19 cellular contexts compared by ENCODE assay signal in genomic region chr2:202642567-202642966, GRCh38. TPM values are rescaled to one million over a fixed set of nuclear protein-coding genes. Genes with fewer than 3 reads are reported as not detected.
A peak's percentile ranks its signal among the peaks of the same experiment; 100 is the strongest.
DNase-seq lines count a peak whose midpoint lies in the region; ATAC-seq, FAIRE-seq and TF ChIP-seq lines count a peak whose summit lies in the region.
"Had no signal": no experiment of that assay in that cellular context is flagged by ENCODE, and none has a peak within 500 bp of the region (broad histone marks: within the 10 kb centered on the region; RNA-seq: fewer than 3 reads in every experiment).

No MANE protein-coding gene starts in this region.

- ATAC-seq in left ventricle myocardium superior: no peak
- no peak for ATAC-seq in naive thymus-derived CD8-positive, alpha-beta T cell
- ATAC-seq: PC-3 had no signal

- no peak overlapping the region for H3K4me3 Mint-ChIP-seq in naive thymus-derived CD8-positive, alpha-beta T cell
- H3K4me3 Mint-ChIP-seq: immature natural killer cell had no signal

- peak overlapping the region; percentile 12 for H3K27ac ChIP-seq in cardiac muscle cell
- H3K27ac ChIP-seq in Peyer's patch: peak overlapping the region; percentile 24 to 73 (median 48)
- peak overlapping the region; percentile 29 to 80 for H3K27ac ChIP-seq in kidney (ENCODE audit: low read depth in 2 of 2, low read length in 2 of 2)
- peak overlapping the region; percentile 59 for H3K27ac ChIP-seq in urinary bladder (ENCODE audit: low read depth)
- H3K27ac ChIP-seq: coronary artery had no signal

- intact Hi-C loops in left ventricle myocardium superior (cut with micrococcal nuclease): no loop called here
- intact Hi-C loops in kidney (cut with DNase I): no loop called here

- 50% methylated on average over 2 of the region's 2 CpGs for whole genome bisulfite sequencing in urinary bladder

- DNase-seq in cardiac muscle cell (ENCODE audit: low read depth in 1 of 2, low spot score in 1 of 2) (no peak), left ventricle myocardium superior (no peak), Peyer's patch (no peak), kidney (no peak), amniotic stem cell (lab: John Stamatoyannopoulos, UW) (no peak), DMS 273 treated with DMSO at 0.1 percent for 48 hours (lab: John Stamatoyannopoulos, UW) (no peak)
- no peak for DNase-seq in naive thymus-derived CD8-positive, alpha-beta T cell
- DNase-seq: activated CD4-positive, alpha-beta T cell treated with anti-CD3 and anti-CD28 coated beads, Interleukin-2, amount 50 U/mL, for 1 hour; NCI-H446 treated with DMSO at 0.1 percent for 48 hours; PC-3; right cardiac atrium; SK-N-SH; stimulated activated CD4-positive, alpha-beta T cell treated with anti-CD3 and anti-CD28 coated beads, Interleukin-2, amount 100 ng/mL, for 24 hours; testis had no signal

- peaks cover 0 to 2% (median under 1%) of the 10 kb centered on the region in 3 donors for H3K36me3 Mint-ChIP-seq in naive thymus-derived CD8-positive, alpha-beta T cell
- H3K36me3 Mint-ChIP-seq: immature natural killer cell had no signal

- POLR2A ChIA-PET in naive thymus-derived CD8-positive, alpha-beta T cell (lab: Charles Lee): interaction anchor here (0.6 to 2.5 kb wide), 16 partner anchors 8 to 1225 kb away, joined by 3 to 73 read pairs (median 6); partner anchors contain the start of genes CTLA4 and FAM117B

- H3K4me1 ChIP-seq in cardiac muscle cell (ENCODE audit: low read depth) (no peaks in the 10 kb centered on the region), Peyer's patch (peaks cover 0 to 30% (median 5%) of the 10 kb centered on the region in 4 donors), kidney (ENCODE audit: control insufficient read depth in 1 of 2, insufficient read depth in 1 of 2, low read depth in 1 of 2, low read length in 2 of 2) (peaks cover 14 to 22% of the 10 kb centered on the region in 2 donors), urinary bladder (ENCODE audit: insufficient read depth) (no peaks in the 10 kb centered on the region)

- TF ChIP-seq POLR2A in Peyer's patch (IDR thresholded peaks at IDR 0.05): no peak

- H3K9me3 ChIP-seq in cardiac muscle cell (ENCODE audit: low read depth) (no peaks in the 10 kb centered on the region), Peyer's patch (no peaks in the 10 kb centered on the region), kidney (ENCODE audit: control insufficient read depth in 1 of 2, low read length in 2 of 2) (no peaks in the 10 kb centered on the region)
- H3K9me3 ChIP-seq: SK-N-SH, testis had no signal

- H3K27ac Mint-ChIP-seq in naive thymus-derived CD8-positive, alpha-beta T cell: no peak overlapping the region
- H3K27ac Mint-ChIP-seq: activated T-helper 2 cell treated with anti-CD3 and anti-CD28 coated beads, Interferon-gamma antibody, Interleukin-2, Interleukin-4, amounts not matched to agents 10 μg/mL and 5 μg/mL and 100 μg/mL, durations not matched to agents 14 hours and 24 hours and 36 hours; immature natural killer cell had no signal

- H3K4me3 ChIP-seq in cardiac muscle cell (no peak overlapping the region), Peyer's patch (no peak overlapping the region), kidney (ENCODE audit: low read length in 2 of 2) (peak overlapping the region in 1 of 2 donors; percentile 8), urinary bladder (ENCODE audit: low read depth, low read length) (no peak overlapping the region)
- H3K4me3 ChIP-seq: coronary artery, testis had no signal

- H3K4me1 Mint-ChIP-seq in naive thymus-derived CD8-positive, alpha-beta T cell: peaks cover 25 to 73% (median 62%) of the 10 kb centered on the region in 4 donors

- no peak for FAIRE-seq in kidney (lab: Jason Lieb, UNC)
- FAIRE-seq: astrocyte had no signal

- no peaks in the 10 kb centered on the region for H3K9me3 Mint-ChIP-seq in naive thymus-derived CD8-positive, alpha-beta T cell
- H3K9me3 Mint-ChIP-seq: activated T-helper 2 cell treated with anti-CD3 and anti-CD28 coated beads, Interferon-gamma antibody, Interleukin-2, Interleukin-4, amounts not matched to agents 10 μg/mL and 5 μg/mL and 100 μg/mL, durations not matched to agents 14 hours and 24 hours and 36 hours; immature natural killer cell had no signal

- no peaks in the 10 kb centered on the region for H3K27me3 ChIP-seq in cardiac muscle cell
- no peaks in the 10 kb centered on the region for H3K27me3 ChIP-seq in Peyer's patch
- H3K27me3 ChIP-seq: testis had no signal

- H3K9ac ChIP-seq in kidney (ENCODE audit: low read length in 2 of 2): peak overlapping the region; percentile 41 to 47
- H3K9ac ChIP-seq: SK-N-SH had no signal

- no peaks in the 10 kb centered on the region for H3K27me3 Mint-ChIP-seq in naive thymus-derived CD8-positive, alpha-beta T cell

- H3K36me3 ChIP-seq in cardiac muscle cell: no peaks in the 10 kb centered on the region
- H3K36me3 ChIP-seq in Peyer's patch: no peaks in the 10 kb centered on the region
- H3K36me3 ChIP-seq in kidney (ENCODE audit: control insufficient read depth in 1 of 2, insufficient read depth in 2 of 2, low read length in 2 of 2): no peaks in the 10 kb centered on the region
- no peaks in the 10 kb centered on the region for H3K36me3 ChIP-seq in urinary bladder (ENCODE audit: insufficient read depth)

- TF ChIP-seq CTCF in cardiac muscle cell (IDR thresholded peaks at IDR 0.05; ENCODE audit: low read depth, low read length) (no peak), Peyer's patch (IDR thresholded peaks at IDR 0.05) (no peak), kidney (IDR thresholded peaks at IDR 0.05; ENCODE audit: borderline replicate concordance, extremely low read depth, insufficient read depth) (no peak)

RNA-seq across cellular contexts. Expression of gene FAM117B, which starts 7.8 kb away (rescaled TPM):
- 8.5 and 8.8 TPM in 2 replicates for total RNA-seq in cardiac muscle cell
- 11.4 and 11.5 TPM in 2 replicates for polyA plus RNA-seq in cardiac muscle cell
- 2.4 TPM for total RNA-seq in left ventricle myocardium superior
- 10 to 100 TPM; 10.5 to 37.1 (median 21.0) TPM for total RNA-seq in Peyer's patch
- 14.8 TPM for total RNA-seq in kidney
- polyA plus RNA-seq in kidney (ENCODE audit: insufficient read depth, low read depth, low replicate concordance): 4.1 TPM
- total RNA-seq in urinary bladder: 16.5 TPM
- 4.5 TPM for polyA plus RNA-seq in urinary bladder
- 10 to 100 TPM; 55.6 to 57.2 TPM for total RNA-seq in naive thymus-derived CD8-positive, alpha-beta T cell
- polyA plus RNA-seq in naive thymus-derived CD8-positive, alpha-beta T cell: 10 to 100 TPM; 11.0 to 24.4 (median 16.0) TPM
